In the genomic region with DNA sequence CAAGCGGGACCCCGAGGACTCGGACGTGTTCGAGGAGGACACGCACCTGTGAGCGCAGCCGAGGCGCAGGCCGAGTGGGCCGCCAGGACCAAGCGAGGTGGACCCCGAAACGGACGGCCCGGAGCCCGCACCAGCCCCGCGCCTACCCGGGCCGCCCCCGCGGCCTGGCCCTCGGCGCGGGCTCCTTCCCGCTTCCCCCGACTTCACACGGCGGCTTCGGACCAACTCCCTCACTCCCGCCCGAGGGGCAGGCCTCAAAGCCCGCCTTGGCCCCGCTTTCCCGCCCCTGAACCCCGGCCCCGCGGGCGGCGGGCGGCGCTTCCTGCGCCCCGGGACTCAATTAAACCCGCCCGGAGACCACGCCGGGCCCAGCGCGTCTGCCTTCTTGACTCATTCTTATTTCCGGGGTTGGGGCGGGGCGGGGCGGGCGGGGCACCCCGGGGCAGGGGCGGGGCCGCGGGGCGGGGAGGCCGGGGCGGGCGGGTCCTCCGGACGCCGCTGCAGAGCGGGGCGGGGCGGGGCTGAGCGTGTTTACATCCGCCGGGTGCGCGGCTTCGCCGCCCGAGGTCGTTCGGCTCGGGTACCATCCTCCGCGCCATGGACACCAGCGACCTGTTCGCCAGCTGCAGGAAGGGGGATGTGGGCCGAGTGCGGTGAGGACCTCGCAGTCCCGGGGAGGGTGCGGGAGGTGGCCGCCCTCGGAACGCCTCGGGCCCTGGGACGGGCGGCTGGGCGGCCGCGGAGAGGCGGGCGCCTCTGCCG, we compare ENCODE assay signal across 1 cellular context.
TF ChIP-seq lines count a peak whose summit lies in the region.

A gene (plus strand): TSS at position 524 of the 762 bp plus-strand sequence. CDS start 74 bp downstream, at position 598.

TF ChIP-seq in IMR-90, 13 proteins besides CTCF, POLR2A, EP300 and RAD21:
- no peak for TF ChIP-seq CEBPB (IDR thresholded peaks at IDR 0.05; ENCODE audit: low read depth, low read length)
- peak; percentile 71; the same call in 1 of the 2 replicates for TF ChIP-seq MAZ (IDR thresholded peaks at IDR 0.05; ENCODE audit: borderline replicate concordance, low read depth, low read length)
